ENCODE assay signal across 8 cellular contexts in genomic region chr4:77158487-77158861, GRCh38. TPM values are rescaled to one million over a fixed set of nuclear protein-coding genes. Genes with fewer than 3 reads are reported as not detected.
DNase-seq lines count a peak whose midpoint lies in the region; ATAC-seq and TF ChIP-seq lines count a peak whose summit lies in the region.

No MANE protein-coding gene starts in this region.

- DNase-seq in CD4-positive, alpha-beta memory T cell = peak in 2 of 5 donors; percentile 6 to 51
- DNase-seq in RWPE2 (ENCODE audit: low spot score) (no peak), neural progenitor cell (ENCODE audit: low spot score) (no peak), GM19238 (ENCODE audit: insufficient read length, low spot score) (no peak), NCI-H1417 (lab: John Stamatoyannopoulos, UW) (no peak)

- peak overlapping the region; percentile 93 for H3K4me2 ChIP-seq in neural progenitor cell

- H3K36me3 ChIP-seq in CD4-positive, alpha-beta memory T cell (ENCODE audit: insufficient read depth, low read length) = no peaks in the 10 kb centered on the region
- peaks cover 51% of the 10 kb centered on the region for H3K36me3 ChIP-seq in RWPE2 (ENCODE audit: low read depth)
- H3K36me3 ChIP-seq in duodenal mucosa (ENCODE audit: control insufficient read depth in 1 of 2, insufficient read depth in 2 of 2, low read length in 2 of 2) = peaks cover 13 to 22% of the 10 kb centered on the region in 2 donors
- H3K36me3 ChIP-seq in neural progenitor cell = peaks cover 41% of the 10 kb centered on the region

- no peak overlapping the region for H2AFZ ChIP-seq in neural progenitor cell (replicated peaks)

- intact Hi-C loops in CD4-positive, alpha-beta memory T cell (cut with micrococcal nuclease) = loop anchor here (5.0 to 10.0 kb wide), 3 partner anchors 706 to 1619 kb away; partner anchors contain the start of genes BMP2K, MRPL1 and STBD1

- H3K36me3 Mint-ChIP-seq in CD4-positive, alpha-beta memory T cell = peaks cover 16 to 33% of the 10 kb centered on the region in 2 donors
- peaks cover 33% of the 10 kb centered on the region for H3K36me3 Mint-ChIP-seq in neural progenitor cell

- no peak for TF ChIP-seq CTCF in RWPE2 (IDR thresholded peaks at IDR 0.05; ENCODE audit: poor library complexity, severe bottlenecking)
- TF ChIP-seq CTCF in neural progenitor cell (IDR thresholded peaks at IDR 0.05) = peak; percentile 17

- peak overlapping the region; percentile 77 for H3K27ac ChIP-seq in CD4-positive, alpha-beta memory T cell (ENCODE audit: low read depth, low read length)
- H3K27ac ChIP-seq in RWPE2 (ENCODE audit: poor library complexity, severe bottlenecking) (peak overlapping the region; percentile 82), duodenal mucosa (ENCODE audit: low read depth, low read length) (peak overlapping the region; percentile 98), neural progenitor cell (peak overlapping the region; percentile 100)

- no peaks in the 10 kb centered on the region for H3K9me3 ChIP-seq in CD4-positive, alpha-beta memory T cell (ENCODE audit: control insufficient read depth in 1 of 2, low read length in 2 of 2)
- no peaks in the 10 kb centered on the region for H3K9me3 ChIP-seq in RWPE2 (ENCODE audit: severe bottlenecking)
- H3K9me3 ChIP-seq in duodenal mucosa (ENCODE audit: control insufficient read depth in 1 of 2, low read length in 2 of 2) = no peaks in the 10 kb centered on the region
- no peaks in the 10 kb centered on the region for H3K9me3 ChIP-seq in neural progenitor cell (ENCODE audit: low read depth)

- H3K4me3 ChIP-seq in CD4-positive, alpha-beta memory T cell (ENCODE audit: low read length in 2 of 2) = peak overlapping the region; percentile 43 to 87
- H3K4me3 ChIP-seq in RWPE2 (ENCODE audit: severe bottlenecking) = peak overlapping the region; percentile 96
- H3K4me3 ChIP-seq in duodenal mucosa (ENCODE audit: low read depth in 1 of 2, low read length in 2 of 2) = peak overlapping the region; percentile 92 to 97
- H3K4me3 ChIP-seq in neural progenitor cell = peak overlapping the region; percentile 80

- peak overlapping the region; percentile 89 for H3K9ac ChIP-seq in duodenal mucosa (ENCODE audit: low read depth in 1 of 2, low read length in 2 of 2)
- H3K9ac ChIP-seq in neural progenitor cell = peak overlapping the region; percentile 99

- peaks cover 0 to 6% of the 10 kb centered on the region in 2 donors for H3K27me3 Mint-ChIP-seq in CD4-positive, alpha-beta memory T cell
- peaks cover 11% of the 10 kb centered on the region for H3K27me3 Mint-ChIP-seq in neural progenitor cell (ENCODE audit: insufficient read depth, low read depth)

- H3F3A ChIP-seq in neural progenitor cell (ENCODE audit: low read depth) = peaks cover 72% of the 10 kb centered on the region

- H3K9me3 Mint-ChIP-seq in CD4-positive, alpha-beta memory T cell = peaks cover 0 to 4% (median 0%) of the 10 kb centered on the region in 8 donors
- no peaks in the 10 kb centered on the region for H3K9me3 Mint-ChIP-seq in neural progenitor cell

- peaks cover 35% of the 10 kb centered on the region for H3K4me1 ChIP-seq in CD4-positive, alpha-beta memory T cell (ENCODE audit: insufficient read depth, low read length)
- H3K4me1 ChIP-seq in RWPE2 (ENCODE audit: insufficient read depth, poor library complexity, severe bottlenecking) (peaks cover 24% of the 10 kb centered on the region), duodenal mucosa (ENCODE audit: control insufficient read depth in 1 of 2, insufficient read depth in 2 of 2, low read length in 2 of 2) (peaks cover 22 to 31% of the 10 kb centered on the region in 2 donors), neural progenitor cell (peaks cover 70% of the 10 kb centered on the region)

- H3K27me3 ChIP-seq in CD4-positive, alpha-beta memory T cell (ENCODE audit: insufficient read depth, low read length) = no peaks in the 10 kb centered on the region
- H3K27me3 ChIP-seq in RWPE2 (ENCODE audit: insufficient read depth, poor library complexity, severe bottlenecking) = no peaks in the 10 kb centered on the region
- no peaks in the 10 kb centered on the region for H3K27me3 ChIP-seq in duodenal mucosa (ENCODE audit: control insufficient read depth in 1 of 2, insufficient read depth in 2 of 2, low read length in 2 of 2)
- H3K27me3 ChIP-seq in neural progenitor cell = no peaks in the 10 kb centered on the region

- H4K20me1 ChIP-seq in neural progenitor cell (ENCODE audit: low read depth) = peaks cover 62% of the 10 kb centered on the region

- ATAC-seq in RWPE2 (ENCODE audit: low read depth) (no peak; the same call in 2 of the 3 replicates), GM18498 (IDR thresholded peaks at IDR 0.05; ENCODE audit: unreplicated experiment) (no peak), HG02973 (IDR thresholded peaks at IDR 0.05; ENCODE audit: unreplicated experiment) (no peak)

- CTCF ChIA-PET in CD4-positive, alpha-beta memory T cell (lab: Charles Lee; ENCODE audit: partially characterized antibody) = interaction anchor here (0.8 to 2.1 kb wide), 5 partner anchors 35 to 113 kb away, joined by 3 to 6 read pairs (median 4); no protein-coding TSS in a partner anchor

- H3K4me1 Mint-ChIP-seq in CD4-positive, alpha-beta memory T cell = peaks cover 23 to 62% (median 33%) of the 10 kb centered on the region in 4 donors
- peaks cover 68% of the 10 kb centered on the region for H3K4me1 Mint-ChIP-seq in neural progenitor cell

- H3K79me2 ChIP-seq in neural progenitor cell (ENCODE audit: low read depth) = peaks cover 78% of the 10 kb centered on the region

- peak overlapping the region; percentile 89 to 99 (median 96) for H3K4me3 Mint-ChIP-seq in CD4-positive, alpha-beta memory T cell
- H3K4me3 Mint-ChIP-seq in neural progenitor cell = peak overlapping the region; percentile 99

- POLR2A ChIA-PET in CD4-positive, alpha-beta memory T cell (lab: Charles Lee; ENCODE audit: partially characterized antibody) = interaction anchor here (0.6 to 5.8 kb wide), 11 partner anchors 10 to 1644 kb away, joined by 3 to 60 read pairs (median 3); partner anchors contain the start of gene CCNI

- peak overlapping the region; percentile 79 to 99 (median 90) for H3K27ac Mint-ChIP-seq in CD4-positive, alpha-beta memory T cell
- peak overlapping the region; percentile 76 for H3K27ac Mint-ChIP-seq in neural progenitor cell

RNA-seq across cellular contexts. Expression of gene CCNG2, which starts 1.5 kb away (rescaled TPM):
- 10 to 100 TPM; 22.2 to 22.9 TPM for total RNA-seq in CD4-positive, alpha-beta memory T cell
- 10 to 100 TPM; 17.0 to 18.3 TPM for polyA plus RNA-seq in CD4-positive, alpha-beta memory T cell
- 214 and 366 TPM in 2 replicates for total RNA-seq in neural progenitor cell (ENCODE audit: low replicate concordance)
